In the genomic region with DNA sequence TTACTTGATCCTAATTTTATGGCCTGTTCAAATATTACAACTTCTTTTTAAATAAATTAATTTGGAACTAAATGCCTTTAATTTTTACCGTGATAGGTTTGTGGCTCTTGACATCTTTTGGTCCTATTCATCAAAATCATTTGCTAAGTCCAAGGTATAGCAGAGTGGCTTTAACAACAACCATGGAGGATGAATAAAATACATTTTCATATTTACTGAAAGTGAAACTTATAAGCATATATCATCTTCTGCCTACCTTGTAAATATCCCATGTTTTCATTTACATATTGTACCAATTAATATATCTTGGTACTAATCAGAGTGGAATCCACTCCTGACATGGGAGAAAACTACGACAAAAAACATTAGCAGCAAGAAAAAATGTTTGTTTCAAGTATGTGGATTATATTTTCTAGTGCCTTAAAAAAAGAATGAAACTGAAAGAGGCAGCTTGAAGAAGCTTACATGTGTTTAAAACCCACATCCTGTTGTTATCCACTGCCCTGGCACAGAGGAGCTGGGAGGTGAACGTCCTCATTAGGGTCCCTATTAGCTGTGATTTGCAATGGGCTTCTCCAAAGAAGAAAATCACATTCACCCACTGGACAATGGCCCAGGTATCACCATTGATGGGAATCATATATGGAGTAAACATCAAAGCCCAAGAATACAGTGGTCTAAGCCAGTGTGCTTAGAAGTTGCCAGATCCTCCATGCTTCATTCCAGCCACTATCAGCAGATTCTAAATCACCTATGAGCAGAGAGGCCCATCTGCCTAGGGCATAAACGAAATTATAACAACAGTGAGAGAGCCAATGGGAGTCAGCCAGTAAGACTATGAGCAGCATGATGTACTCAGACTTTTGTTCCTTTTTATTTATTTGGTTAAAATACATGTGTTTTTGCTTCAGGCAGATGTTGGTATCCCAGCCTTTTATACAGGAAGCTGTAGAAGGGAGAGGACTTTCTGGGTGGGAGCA, we compare ENCODE assay signal across 9 cellular contexts.
DNase-seq lines count a peak whose midpoint lies in the region; ATAC-seq, FAIRE-seq and TF ChIP-seq lines count a peak whose summit lies in the region.
"Had no signal": no experiment of that assay in that cellular context is flagged by ENCODE, and none has a peak within 500 bp of the region (broad histone marks: within the 10 kb centered on the region; RNA-seq: fewer than 3 reads in every experiment).

No MANE protein-coding gene starts in this region.

- peaks cover 89% of the 10 kb centered on the region for H3K4me1 Mint-ChIP-seq in activated naive CD8-positive, alpha-beta T cell treated with anti-CD3 and anti-CD28 coated beads, Interleukin-2, amount 50 U/mL, for 24 hours

- H3K27ac Mint-ChIP-seq in activated naive CD8-positive, alpha-beta T cell treated with anti-CD3 and anti-CD28 coated beads, Interleukin-2, amount 50 U/mL, for 24 hours = peak overlapping the region; percentile 94

- H3K4me1 ChIP-seq in muscle layer of colon (ENCODE audit: insufficient read depth, low read length) = peaks cover 22% of the 10 kb centered on the region

- H3K9me3 ChIP-seq in KOPT-K1 (ENCODE audit: insufficient read depth, low read length, poor library complexity, severe bottlenecking) (no peaks in the 10 kb centered on the region), muscle layer of colon (ENCODE audit: low read length) (no peaks in the 10 kb centered on the region)

- peak; percentile 91 for FAIRE-seq in GM12892 (lab: Jason Lieb, UNC)
- FAIRE-seq: islet of Langerhans had no signal

- H3K4me3 ChIP-seq in muscle layer of colon (ENCODE audit: low read depth in 1 of 2, low read length in 2 of 2) = no peak overlapping the region

- no peaks in the 10 kb centered on the region for H3K36me3 ChIP-seq in KOPT-K1 (ENCODE audit: insufficient read depth, low read length)
- no peaks in the 10 kb centered on the region for H3K36me3 ChIP-seq in muscle layer of colon (ENCODE audit: insufficient read depth, low read length)

- ATAC-seq in GM21619 (IDR thresholded peaks at IDR 0.05; ENCODE audit: unreplicated experiment) = peak; percentile 77
- peak; percentile 71 for ATAC-seq in activated naive CD8-positive, alpha-beta T cell treated with anti-CD3 and anti-CD28 coated beads, Interleukin-2, amount 50 U/mL, for 24 hours
- no peak for ATAC-seq in esophagus mucosa

- H3K9ac ChIP-seq in muscle layer of colon (ENCODE audit: low read length) = no peak overlapping the region

- peak overlapping the region; percentile 73 for H3K4me3 Mint-ChIP-seq in activated naive CD8-positive, alpha-beta T cell treated with anti-CD3 and anti-CD28 coated beads, Interleukin-2, amount 50 U/mL, for 24 hours

- no peaks in the 10 kb centered on the region for H3K27me3 ChIP-seq in muscle layer of colon (ENCODE audit: control insufficient read depth in 1 of 2, insufficient read depth in 2 of 2, low read length in 2 of 2)

- H3K9me3 Mint-ChIP-seq in activated naive CD8-positive, alpha-beta T cell treated with anti-CD3 and anti-CD28 coated beads, Interleukin-2, amount 50 U/mL, for 24 hours = no peaks in the 10 kb centered on the region

- no peak for TF ChIP-seq POLR2A in GM12892 (IDR thresholded peaks at IDR 0.05; ENCODE audit: low read depth, low read length)

- DNase-seq in GM12892 (ENCODE audit: insufficient read length) (peak; percentile 35), GM03348 (ENCODE audit: low spot score) (no peak), NCI-H1417 treated with DMSO at 0.1 percent for 48 hours (lab: John Stamatoyannopoulos, UW) (no peak)
- no peak for DNase-seq in activated naive CD8-positive, alpha-beta T cell treated with anti-CD3 and anti-CD28 coated beads, Interleukin-2, amount 50 U/mL, for 24 hours

- H3K27ac ChIP-seq in KOPT-K1 (ENCODE audit: low read depth, low read length, poor library complexity, severe bottlenecking) (peak overlapping the region; percentile 79), muscle layer of colon (ENCODE audit: low read depth, low read length) (peak overlapping the region; percentile 28)

- H3K36me3 Mint-ChIP-seq in activated naive CD8-positive, alpha-beta T cell treated with anti-CD3 and anti-CD28 coated beads, Interleukin-2, amount 50 U/mL, for 24 hours (ENCODE audit: low read depth) = peaks cover 16% of the 10 kb centered on the region

- no peaks in the 10 kb centered on the region for H3K27me3 Mint-ChIP-seq in activated naive CD8-positive, alpha-beta T cell treated with anti-CD3 and anti-CD28 coated beads, Interleukin-2, amount 50 U/mL, for 24 hours
